Comparison of ENCODE assay signal across 19 cellular contexts in the genomic region with DNA sequence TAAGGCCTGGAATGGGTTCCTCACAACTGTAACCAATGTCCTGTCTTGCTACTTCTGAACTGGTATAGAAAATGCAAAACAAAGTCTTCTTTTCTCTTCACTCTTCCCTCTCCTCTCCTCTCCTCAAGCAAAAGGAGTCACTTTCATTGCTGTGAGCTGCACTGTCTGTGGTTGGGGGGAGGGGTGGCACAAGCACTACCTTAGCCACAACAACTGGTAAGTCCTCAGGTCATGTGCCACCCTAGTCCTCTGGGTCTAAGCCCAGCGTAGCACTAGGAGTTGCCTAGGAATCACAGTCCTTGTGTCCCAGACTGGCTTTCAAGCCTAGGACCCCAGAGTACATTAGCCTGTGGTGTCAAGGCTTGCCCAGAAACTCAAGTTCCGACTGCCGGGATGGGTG.
A peak's percentile ranks its signal among the peaks of the same experiment; 100 is the strongest.
DNase-seq lines count a peak whose midpoint lies in the region; TF ChIP-seq lines count a peak whose summit lies in the region.
"Had no signal": no experiment of that assay in that cellular context is flagged by ENCODE, and none has a peak within 500 bp of the region (broad histone marks: within the 10 kb centered on the region; RNA-seq: fewer than 3 reads in every experiment).

No MANE protein-coding gene starts in this region.

- H3K4ac ChIP-seq in neuronal stem cell (ENCODE audit: low read length), result no peak overlapping the region

- no CpG with 5 or more reads among the region's 3 CpGs for WGBS in neuronal stem cell (ENCODE audit: extremely low coverage in 2 of 2, insufficient read length in 2 of 2, insufficient replicate concordance in 1 of 2), 2 donors

- no peaks in the 10 kb centered on the region for H3K9me2 ChIP-seq in Loucy (replicated peaks; ENCODE audit: low read depth, low read length)

- no peak overlapping the region for H3K9ac ChIP-seq in Loucy (ENCODE audit: low read depth, low read length, poor library complexity, severe bottlenecking)
- no peak overlapping the region for H3K9ac ChIP-seq in neuronal stem cell (ENCODE audit: low read depth, low read length, poor library complexity)
- H3K9ac ChIP-seq: BLaER1 had no signal

- H2AFZ ChIP-seq in Loucy (ENCODE audit: low read length) (peak overlapping the region; percentile 77), neuronal stem cell (ENCODE audit: low read length) (no peak overlapping the region)

- H3K4me2 ChIP-seq in Loucy (ENCODE audit: low read depth, low read length, poor library complexity, severe bottlenecking) (peak overlapping the region; percentile 31), neuronal stem cell (ENCODE audit: insufficient read depth, low read length, poor library complexity, severe bottlenecking) (no peak overlapping the region)
- H3K4me2 ChIP-seq: BLaER1 had no signal

- H3K79me1 ChIP-seq in neuronal stem cell (ENCODE audit: low read depth, low read length), result no peaks in the 10 kb centered on the region

- H3K27ac ChIP-seq in neuronal stem cell (replicated peaks; ENCODE audit: low read length), result no peak overlapping the region
- H3K27ac ChIP-seq: BLaER1 had no signal

- no peak overlapping the region for H2BK12ac ChIP-seq in neuronal stem cell (ENCODE audit: low read length)

- no peaks in the 10 kb centered on the region for H3F3A ChIP-seq in Loucy (ENCODE audit: low read depth)

- H3K79me2 ChIP-seq in Loucy (ENCODE audit: insufficient read depth, low read length), result no peaks in the 10 kb centered on the region

- H3K23ac ChIP-seq in neuronal stem cell (ENCODE audit: low read depth, low read length, poor library complexity), result no peak overlapping the region

- no peak overlapping the region for H2BK15ac ChIP-seq in neuronal stem cell (ENCODE audit: low read length)

- H3K4me1 ChIP-seq in Loucy (ENCODE audit: insufficient read depth, low read length, poor library complexity, severe bottlenecking) (peaks cover 4% of the 10 kb centered on the region), neuronal stem cell (ENCODE audit: control insufficient read depth in 2 of 2, insufficient read depth in 1 of 2, low read depth in 1 of 2, low read length in 2 of 2) (no peaks in the 10 kb centered on the region)
- H3K4me1 ChIP-seq: BE2C, BLaER1 had no signal

- no peaks in the 10 kb centered on the region for H3K36me3 ChIP-seq in Loucy (ENCODE audit: insufficient read depth, low read length)
- H3K36me3 ChIP-seq in neuronal stem cell (replicated peaks in 1 of 2; ENCODE audit: control insufficient read depth in 2 of 2, insufficient read depth in 2 of 2, low read length in 2 of 2), result no peaks in the 10 kb centered on the region
- H3K36me3 ChIP-seq: BE2C, BLaER1 had no signal

- no peak overlapping the region for H2BK5ac ChIP-seq in neuronal stem cell (ENCODE audit: low read length)

- no peak overlapping the region for H4K91ac ChIP-seq in neuronal stem cell (ENCODE audit: low read depth, low read length, poor library complexity)

- no peak overlapping the region for H3K14ac ChIP-seq in neuronal stem cell (ENCODE audit: low read length)

- H4K8ac ChIP-seq in neuronal stem cell (ENCODE audit: low read depth, low read length), result peak overlapping the region; percentile 74

- no peak for DNase-seq in neuronal stem cell (ENCODE audit: low spot score)
- no peak for DNase-seq in NCI-H510A treated with DMSO at 0.1 percent for 48 hours (lab: John Stamatoyannopoulos, UW)
- DNase-seq in NCI-H69 (lab: John Stamatoyannopoulos, UW), result no peak
- DNase-seq in epidermal melanocyte (ENCODE audit: insufficient read length, low spot score), result no peak
- DNase-seq: 8988T; ACHN; BE2C; C1 segment of cervical spinal cord; CD4-positive, alpha-beta memory T cell; CD4-positive, CD25-positive, alpha-beta regulatory T cell; CD8-positive, alpha-beta memory T cell; COR-L47; DMS 273 treated with DMSO at 0.1 percent for 48 hours; DMS153; DMS53; DMS79; GF-D8 had no signal

- H2BK120ac ChIP-seq in neuronal stem cell (ENCODE audit: low read depth, low read length), result no peak overlapping the region

- H4K20me1 ChIP-seq in Loucy (ENCODE audit: insufficient read depth, low read length, poor library complexity, severe bottlenecking), result no peaks in the 10 kb centered on the region
- H4K20me1 ChIP-seq: BLaER1 had no signal

- H2AK5ac ChIP-seq in neuronal stem cell (ENCODE audit: low read depth, low read length), result no peak overlapping the region

- H3K4me3 ChIP-seq in Loucy (ENCODE audit: low read length, poor library complexity, severe bottlenecking) (peak overlapping the region; percentile 25), neuronal stem cell (ENCODE audit: low read length in 2 of 2) (no peak overlapping the region)
- H3K4me3 ChIP-seq: BLaER1 had no signal

- H3K18ac ChIP-seq in neuronal stem cell (ENCODE audit: low read length), result no peak overlapping the region

- no peak for TF ChIP-seq CTCF in Loucy (conservative IDR thresholded peaks at IDR 0.05; ENCODE audit: low read length)

- H3K27me3 ChIP-seq in Loucy (ENCODE audit: insufficient read depth, low read length, poor library complexity, severe bottlenecking) (no peaks in the 10 kb centered on the region), neuronal stem cell (ENCODE audit: control insufficient read depth in 3 of 3, insufficient read depth in 3 of 3, low read depth in 1 of 3, low read length in 3 of 3) (no peaks in the 10 kb centered on the region)
- H3K27me3 ChIP-seq: BE2C had no signal

- no peaks in the 10 kb centered on the region for H3K9me3 ChIP-seq in Loucy (ENCODE audit: insufficient read depth, low read depth, low read length)
- H3K9me3 ChIP-seq in neuronal stem cell (replicated peaks in 1 of 2; ENCODE audit: control insufficient read depth in 2 of 2, insufficient read depth in 1 of 2, low read depth in 1 of 2, low read length in 2 of 2), result no peaks in the 10 kb centered on the region
- H3K9me3 ChIP-seq: BE2C, BLaER1 had no signal
